ENCODE assay signal across 8 cellular contexts in the genomic region with DNA sequence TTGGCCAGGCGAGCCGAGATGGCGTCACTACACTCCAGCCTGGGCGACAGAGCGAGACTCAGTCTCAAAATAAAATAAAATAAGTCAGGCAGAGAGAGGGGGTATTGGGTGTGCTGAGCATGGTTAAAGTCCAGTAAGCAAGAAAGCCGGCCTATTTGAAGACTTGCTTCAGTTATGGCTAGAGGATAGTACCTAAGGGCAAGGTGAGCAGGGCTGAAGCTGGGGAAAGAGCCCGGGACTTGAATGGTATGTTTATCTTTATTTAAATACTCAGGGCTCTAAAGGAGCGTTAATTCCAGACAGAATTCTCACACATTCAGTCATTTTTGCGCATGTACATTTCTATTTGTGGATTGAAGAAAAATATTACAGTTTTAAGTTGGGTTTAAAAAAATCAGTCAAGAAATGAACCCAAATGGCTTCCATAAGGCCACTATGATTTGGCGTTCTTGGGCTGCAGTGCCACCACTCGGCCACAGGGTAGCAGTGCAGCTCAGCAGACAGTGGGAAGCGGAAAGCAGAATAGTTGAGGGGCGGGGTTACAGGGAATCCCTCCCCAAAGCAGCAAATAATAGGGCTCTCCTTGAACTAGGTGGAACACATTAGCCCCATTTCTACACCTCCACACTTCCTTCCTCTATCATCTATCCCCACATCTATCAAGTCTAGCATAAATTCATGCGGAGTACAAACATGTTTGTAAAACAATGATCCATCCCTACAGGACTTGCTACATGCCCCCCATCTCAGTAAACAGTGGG. TPM values are rescaled to one million over a fixed set of nuclear protein-coding genes. Genes with fewer than 3 reads are reported as not detected.
A peak's percentile ranks its signal among the peaks of the same experiment; 100 is the strongest.
DNase-seq lines count a peak whose midpoint lies in the region; ATAC-seq and TF ChIP-seq lines count a peak whose summit lies in the region.

No MANE protein-coding gene starts in this region.

- H3K36me3 ChIP-seq in DOHH2 (ENCODE audit: control insufficient read depth, low read length): no peaks in the 10 kb centered on the region
- no peaks in the 10 kb centered on the region for H3K36me3 ChIP-seq in PC-9 (ENCODE audit: low read depth)

- no TSS peak for BruUV-seq in PC-9 (replicated peaks; lab: Mats Ljungman, UMichigan)

- H3K27me3 Mint-ChIP-seq in activated T-cell treated with anti-CD3 and anti-CD28 coated beads, Interleukin-2, amount 50 U/mL, for 24 hours: peaks cover 9% of the 10 kb centered on the region
- peaks cover 4% of the 10 kb centered on the region for H3K27me3 Mint-ChIP-seq in nephron progenitor cell (ENCODE audit: low read depth, poor library complexity)

- intact Hi-C loops in PC-9 (cut with micrococcal nuclease; ENCODE audit: unreplicated experiment): loop anchor here (1.0 to 10.0 kb wide), 6 partner anchors 86 to 1022 kb away; a partner anchor contains a TSS

- ATAC-seq in GM21723 (IDR thresholded peaks at IDR 0.05; ENCODE audit: unreplicated experiment): peak; percentile 98

- H3K4me1 Mint-ChIP-seq in activated T-cell treated with anti-CD3 and anti-CD28 coated beads, Interleukin-2, amount 50 U/mL, for 24 hours (ENCODE audit: low read depth): peaks cover 2% of the 10 kb centered on the region
- H3K4me1 Mint-ChIP-seq in nephron progenitor cell: peaks cover 8% of the 10 kb centered on the region

- H3K36me3 Mint-ChIP-seq in activated T-cell treated with anti-CD3 and anti-CD28 coated beads, Interleukin-2, amount 50 U/mL, for 24 hours (ENCODE audit: low read depth): no peaks in the 10 kb centered on the region
- H3K36me3 Mint-ChIP-seq in nephron progenitor cell (ENCODE audit: low read depth): no peaks in the 10 kb centered on the region

- H3K9me3 ChIP-seq in DOHH2 (ENCODE audit: control insufficient read depth, insufficient read depth, low read length) (no peaks in the 10 kb centered on the region), PC-9 (ENCODE audit: insufficient read depth, low read depth) (no peaks in the 10 kb centered on the region)

- TF ChIP-seq CTCF in DOHH2 (IDR thresholded peaks at IDR 0.05; ENCODE audit: low read depth, low read length, poor library complexity, severe bottlenecking) (peak; percentile 94), PC-9 (conservative IDR thresholded peaks at IDR 0.05) (peak; percentile 90), nephron progenitor cell (IDR thresholded peaks at IDR 0.05) (peak; percentile 96)

- H3K27me3 ChIP-seq in DOHH2 (ENCODE audit: control insufficient read depth, low read length): no peaks in the 10 kb centered on the region
- H3K27me3 ChIP-seq in PC-9 (ENCODE audit: insufficient read depth, low read depth): no peaks in the 10 kb centered on the region

- H3K9me3 Mint-ChIP-seq in activated T-cell treated with anti-CD3 and anti-CD28 coated beads, Interleukin-2, amount 50 U/mL, for 24 hours: no peaks in the 10 kb centered on the region
- H3K9me3 Mint-ChIP-seq in nephron progenitor cell: no peaks in the 10 kb centered on the region

- H3K4me3 ChIP-seq in DOHH2 (ENCODE audit: low read length) (no peak overlapping the region), PC-9 (no peak overlapping the region)
- H3K4me3 ChIP-seq in Jurkat, Clone E6-1 (ENCODE audit: low read length): no peak overlapping the region

- POLR2A ChIA-PET in PC-9 (lab: Charles Lee; ENCODE audit: unreplicated experiment): no interaction called here

- H3K4me1 ChIP-seq in DOHH2 (ENCODE audit: control insufficient read depth, low read length) (no peaks in the 10 kb centered on the region), PC-9 (replicated peaks; ENCODE audit: insufficient read depth) (no peaks in the 10 kb centered on the region)

- H3K4me2 ChIP-seq in DOHH2 (ENCODE audit: low read length) (no peak overlapping the region), PC-9 (no peak overlapping the region)

- H3K79me2 ChIP-seq in DOHH2 (ENCODE audit: control insufficient read depth, low read length) (no peaks in the 10 kb centered on the region), PC-9 (ENCODE audit: low read depth) (no peaks in the 10 kb centered on the region)

- CTCF ChIA-PET in PC-9 (lab: Charles Lee): no interaction called here

- no peak overlapping the region for H3K27ac ChIP-seq in DOHH2 (ENCODE audit: low read depth, low read length)
- no peak overlapping the region for H3K27ac ChIP-seq in PC-9

- no peak overlapping the region for H3K27ac Mint-ChIP-seq in activated T-cell treated with anti-CD3 and anti-CD28 coated beads, Interleukin-2, amount 50 U/mL, for 24 hours
- no peak overlapping the region for H3K27ac Mint-ChIP-seq in nephron progenitor cell

- DNase-seq in Jurkat, Clone E6-1 (ENCODE audit: low read depth, low spot score): peak; percentile 79
- DNase-seq in PC-9 (peak; percentile 58 to 74), fibroblast of gingiva (ENCODE audit: low read depth) (peak; percentile 75), nephron progenitor cell (peak; percentile 84)
- peak; percentile 82 for DNase-seq in activated T-cell treated with anti-CD3 and anti-CD28 coated beads, Interleukin-2, amount 50 U/mL, for 24 hours
- peak; percentile 63 for DNase-seq in stimulated activated naive CD4-positive, alpha-beta T cell treated with Interleukin-2 at 50 U/mL for 16 hours (lab: John Stamatoyannopoulos, UW)

- H4K20me1 ChIP-seq in DOHH2 (ENCODE audit: control insufficient read depth, insufficient read depth, low read depth, low read length) (no peaks in the 10 kb centered on the region), PC-9 (ENCODE audit: insufficient read depth) (no peaks in the 10 kb centered on the region)

- H3K4me3 Mint-ChIP-seq in activated T-cell treated with anti-CD3 and anti-CD28 coated beads, Interleukin-2, amount 50 U/mL, for 24 hours: no peak overlapping the region
- H3K4me3 Mint-ChIP-seq in nephron progenitor cell: no peak overlapping the region

- H3K9me2 ChIP-seq in DOHH2 (replicated peaks; ENCODE audit: control insufficient read depth, low read length) (no peaks in the 10 kb centered on the region), PC-9 (ENCODE audit: insufficient read depth) (no peaks in the 10 kb centered on the region)

- H3F3A ChIP-seq in DOHH2 (ENCODE audit: control insufficient read depth, insufficient read depth) (no peaks in the 10 kb centered on the region), PC-9 (ENCODE audit: insufficient read depth, low read depth) (no peaks in the 10 kb centered on the region)

- H2AFZ ChIP-seq in PC-9: no peak overlapping the region

RNA-seq across cellular contexts. Expression of a gene that starts 37.2 kb away (rescaled TPM):
- not detected for polyA plus RNA-seq in Jurkat, Clone E6-1 (2012; ENCODE audit: insufficient read depth, insufficient read length)
- total RNA-seq in PC-9 (2021): 40.0 and 41.7 TPM in 2 replicates

RNA-seq across cellular contexts. Expression of a gene that starts 46.4 kb away (rescaled TPM):
- not detected for polyA plus RNA-seq in Jurkat, Clone E6-1 (2012; ENCODE audit: insufficient read depth, insufficient read length)
- 33.7 and 35.5 TPM in 2 replicates for total RNA-seq in PC-9 (2021)
